ENCODE assay signal across 13 cellular contexts in the genomic region with DNA sequence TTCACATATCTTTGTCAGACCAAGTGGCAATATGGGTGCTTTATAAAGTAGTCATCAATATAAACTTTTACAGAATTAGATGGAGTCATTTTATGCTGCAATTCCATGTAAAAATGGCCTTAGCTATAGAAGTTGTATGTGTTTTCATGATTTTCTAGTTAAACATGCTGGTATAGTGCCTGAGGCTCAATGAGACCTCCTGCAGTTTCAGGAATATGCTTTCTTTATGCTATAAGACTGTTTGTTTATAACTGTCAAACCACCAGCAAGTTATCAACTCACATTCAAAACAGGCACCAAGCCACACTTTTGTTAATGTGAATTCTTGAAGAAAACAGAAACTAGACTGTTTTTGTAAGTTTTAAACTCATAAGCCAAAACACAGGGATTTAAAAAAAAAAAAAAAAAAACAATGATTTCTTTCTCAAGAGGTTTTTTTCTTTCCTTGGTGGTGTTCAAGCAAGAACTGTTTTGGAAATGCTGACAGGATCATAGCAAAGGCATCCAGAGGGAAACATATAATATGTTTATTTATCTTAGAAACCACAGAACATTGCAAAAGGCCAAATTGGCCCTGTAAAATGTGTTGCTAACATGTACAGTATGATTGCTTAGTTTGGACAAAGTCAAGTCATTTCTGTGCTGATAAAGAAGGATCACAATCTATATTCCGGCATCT. TPM values are rescaled to one million over a fixed set of nuclear protein-coding genes. Genes with fewer than 3 reads are reported as not detected.
DNase-seq lines count a peak whose midpoint lies in the region; ATAC-seq and TF ChIP-seq lines count a peak whose summit lies in the region.
"Had no signal": no experiment of that assay in that cellular context is flagged by ENCODE, and none has a peak within 500 bp of the region (broad histone marks: within the 10 kb centered on the region; RNA-seq: fewer than 3 reads in every experiment).

No MANE protein-coding gene starts in this region.

- no peak overlapping the region for H3K4me3 ChIP-seq in choroid plexus epithelial cell (ENCODE audit: low read depth, low read length)
- no peak overlapping the region for H3K4me3 ChIP-seq in lung
- H3K4me3 ChIP-seq in vagina: no peak overlapping the region

- intact Hi-C loops in vagina (cut with DNase I): no loop called here

- WGBS in lung, 2 donors: 81 to 82% methylated on average over 1 of the region's 1 CpG

- TF ChIP-seq POLR2A in vagina (IDR thresholded peaks at IDR 0.05): no peak

- H3K27ac ChIP-seq in lung (ENCODE audit: low read depth in 1 of 2, low read length in 1 of 2) (no peak overlapping the region), vagina (peak overlapping the region; percentile 54)
- H3K27ac ChIP-seq: foreskin keratinocyte had no signal

- H3K4me1 ChIP-seq in lung (ENCODE audit: control insufficient read depth in 2 of 2, insufficient read depth in 2 of 2, low read length in 2 of 2): no peaks in the 10 kb centered on the region
- H3K4me1 ChIP-seq in vagina: peaks cover 40% of the 10 kb centered on the region

- H3K27me3 ChIP-seq in lung (ENCODE audit: control insufficient read depth, insufficient read depth) (no peaks in the 10 kb centered on the region), vagina (no peaks in the 10 kb centered on the region)
- H3K27me3 ChIP-seq: foreskin keratinocyte had no signal

- H3K36me3 ChIP-seq in lung (ENCODE audit: control insufficient read depth in 2 of 2, insufficient read depth in 2 of 2, low read length in 2 of 2) (no peaks in the 10 kb centered on the region), vagina (no peaks in the 10 kb centered on the region)

- DNase-seq in HT1080 (ENCODE audit: low read depth): peak; percentile 23
- DNase-seq in choroid plexus epithelial cell (ENCODE audit: low read depth): peak; percentile 95
- DNase-seq in lung (ENCODE audit: low spot score): no peak
- DNase-seq in vagina (ENCODE audit: extremely low spot score in 2 of 2): no peak
- no peak for DNase-seq in islet precursor cell
- DNase-seq: NCI-H748 treated with DMSO at 0.1 percent for 48 hours; stimulated activated CD4-positive, alpha-beta T cell treated with anti-CD3 and anti-CD28 coated beads, Interleukin-15, amount 100 ng/mL, for 24 hours; stimulated activated naive CD4-positive, alpha-beta T cell treated with Interleukin-2 at 50 U/mL for 16 hours had no signal

- ATAC-seq in lung (ENCODE audit: insufficient read depth, low FRiP score): peak; percentile 32
- ATAC-seq in GM18867 (IDR thresholded peaks at IDR 0.05; ENCODE audit: unreplicated experiment): no peak
- no peak for ATAC-seq in HG02981 (IDR thresholded peaks at IDR 0.05; ENCODE audit: unreplicated experiment)
- ATAC-seq: foreskin keratinocyte had no signal

- H3K9me3 ChIP-seq in lung (ENCODE audit: control insufficient read depth in 2 of 2, insufficient read depth in 1 of 2, low read length in 1 of 2) (no peaks in the 10 kb centered on the region), vagina (no peaks in the 10 kb centered on the region)

- no peak for TF ChIP-seq CTCF in choroid plexus epithelial cell (conservative IDR thresholded peaks at IDR 0.05; ENCODE audit: low read depth, low read length)
- TF ChIP-seq CTCF in lung (IDR thresholded peaks at IDR 0.05; ENCODE audit: control extremely low read depth, extremely low read depth): no peak
- TF ChIP-seq CTCF in vagina (IDR thresholded peaks at IDR 0.05): no peak

RNA-seq across cellular contexts. Expression of gene LUM, which starts 28.8 kb away (rescaled TPM):
- 0.08 TPM in 1 of 2 replicates, not detected in the other for total RNA-seq in HT1080 (2014; rRNA removed; shearing (Covaris generic))
- not detected in 2 replicates for polyA plus RNA-seq in HT1080 (2015; cell fraction: cytosol; rRNA removed)
- not detected in 2 replicates for polyA plus RNA-seq in HT1080 (2015; cell fraction: nucleus; rRNA removed)
- total RNA-seq in lung (100 to 1,000 TPM; 278 to 593 TPM), vagina (72.9 TPM)
- 100 to 1,000 TPM in 1 of 2 donors, 10 to 100 TPM in 1; 74.5 to 158 TPM for polyA plus RNA-seq in lung
- total RNA-seq: activated CD8-positive, alpha-beta memory T cell treated with anti-CD3 and anti-CD28 coated beads for 36 hours; foreskin keratinocyte; T-helper 2 cell treated with Interferon-gamma antibody and Interleukin-4, amounts not matched to agents 100 ng/mL and 5 ng/mL, for 36 hours had no signal

RNA-seq across cellular contexts. Expression of gene DCN, which starts 42.5 kb away (rescaled TPM):
- not detected in 2 replicates for total RNA-seq in HT1080 (2014; rRNA removed; shearing (Covaris generic))
- not detected in 2 replicates for polyA plus RNA-seq in HT1080 (2015; cell fraction: cytosol; rRNA removed)
- polyA plus RNA-seq in HT1080 (2015; cell fraction: nucleus; rRNA removed): not detected in 2 replicates
- total RNA-seq in lung (1,000 to 10,000 TPM in 1 of 2 donors, 100 to 1,000 TPM in 1; 590 to 1,047 TPM), vagina (1,553 TPM)
- polyA plus RNA-seq in lung: 100 to 1,000 TPM; 178 to 429 TPM
- total RNA-seq: activated CD8-positive, alpha-beta memory T cell treated with anti-CD3 and anti-CD28 coated beads for 36 hours; T-helper 2 cell treated with Interferon-gamma antibody and Interleukin-4, amounts not matched to agents 100 ng/mL and 5 ng/mL, for 36 hours had no signal

Comparison
In these comparisons a context has a peak if more than half of its experiments do, and no peak if none do; other contexts are left out.
1. DNase-seq: peak in HT1080 (single experiment) and choroid plexus epithelial cell (single experiment); none in lung (single experiment), vagina (0 of 2) and islet precursor cell (single experiment).
2. RNA of gene LUM, which starts 28.8 kb away (total RNA-seq): 278 to 593 TPM in lung and 72.9 TPM in vagina (single experiment); 0.08 TPM in HT1080; every median in the first group is over 10 times any median in the second.
3. RNA of gene DCN, which starts 42.5 kb away (total RNA-seq): 1,553 TPM in vagina (single experiment) and 590 to 1,047 TPM in lung; not detected in HT1080; every median in the first group is over 100 times any median in the second.